Comparison of ENCODE assay signal across 1 cellular context in genomic region chr5:179730356-179730755, GRCh38.
TF ChIP-seq lines count a peak whose summit lies in the region.

No MANE protein-coding gene starts in this region.

TF ChIP-seq in IMR-90, 13 proteins besides CTCF, POLR2A, EP300 and RAD21:
- TF ChIP-seq USF2 (IDR thresholded peaks at IDR 0.05; ENCODE audit: low read depth, low read length) (no peak), NFE2L2 (IDR thresholded peaks at IDR 0.05; ENCODE audit: low read depth, low read length) (no peak), MAZ (IDR thresholded peaks at IDR 0.05; ENCODE audit: borderline replicate concordance, low read depth, low read length) (no peak), RFX5 (IDR thresholded peaks at IDR 0.05; ENCODE audit: low read depth, low read length) (no peak), MAFK (IDR thresholded peaks at IDR 0.05; ENCODE audit: low read depth, low read length) (no peak), MXI1 (IDR thresholded peaks at IDR 0.05; ENCODE audit: borderline replicate concordance, low read depth, low read length) (no peak), CHD1 (IDR thresholded peaks at IDR 0.05; ENCODE audit: low read depth, low read length) (no peak), BHLHE40 (IDR thresholded peaks at IDR 0.05; ENCODE audit: low read depth, low read length) (no peak), CEBPB (IDR thresholded peaks at IDR 0.05; ENCODE audit: low read depth, low read length) (no peak), SMC3 (IDR thresholded peaks at IDR 0.05; ENCODE audit: low read depth, low read length) (no peak), ELK1 (IDR thresholded peaks at IDR 0.05; ENCODE audit: borderline replicate concordance, low read depth, low read length) (no peak), FOS (IDR thresholded peaks at IDR 0.05; ENCODE audit: low read depth, low read length) (no peak), RCOR1 (IDR thresholded peaks at IDR 0.05; ENCODE audit: insufficient replicate concordance, low read length) (no peak)
TF ChIP-seq in IMR-90: peak in this region for 0.
